In genomic region chr15:43728053-43728725, GRCh38 we compare ENCODE assay signal across 8 cellular contexts. TPM values are rescaled to one million over a fixed set of nuclear protein-coding genes. Genes with fewer than 3 reads are reported as not detected.
A peak's percentile ranks its signal among the peaks of the same experiment; 100 is the strongest.
DNase-seq lines count a peak whose midpoint lies in the region; TF ChIP-seq lines count a peak whose summit lies in the region.
"Not testable (repeated sequence)": the region's sequence is repeated elsewhere in the genome, so short reads cannot be mapped to it uniquely, and the experiment has no call there.
"Had no signal": no experiment of that assay in that cellular context is flagged by ENCODE, and none has a peak within 500 bp of the region (broad histone marks: within the 10 kb centered on the region; RNA-seq: fewer than 3 reads in every experiment).

No MANE protein-coding gene starts in this region.

- not testable (repeated sequence) for TF ChIP-seq CTCF in BJ (IDR thresholded peaks at IDR 0.05; ENCODE audit: insufficient read depth, low read depth, low read length); ascending aorta (IDR thresholded peaks at IDR 0.05); fibroblast of the aortic adventitia (IDR thresholded peaks at IDR 0.05; ENCODE audit: insufficient read depth, low read length)

- H3K27ac ChIP-seq in GM23248 (0 out of 2 replicates have a peak overlapping the region, but pooled peaks have one; percentile 2), ascending aorta (peak overlapping the region; percentile 71 to 78)

- intact Hi-C loops in ascending aorta (cut with DNase I), result not testable (repeated sequence)

- H4K20me1 ChIP-seq in GM23248 (ENCODE audit: insufficient read depth), result not testable (repeated sequence)

- not testable (repeated sequence) for H3K79me2 ChIP-seq in GM23248 (ENCODE audit: insufficient read depth)

- H3K36me3 ChIP-seq in BJ (ENCODE audit: control insufficient read depth, insufficient read depth, low read length); GM23248 (ENCODE audit: low read depth); ascending aorta: not testable (repeated sequence)

- H3K27me3 ChIP-seq in BJ (ENCODE audit: control insufficient read depth, insufficient read depth, low read length); GM23248 (replicated peaks; ENCODE audit: insufficient read depth); ascending aorta: not testable (repeated sequence)

- DNase-seq in BJ (ENCODE audit: low read depth) (peak; percentile 27), GM23248 (peak; percentile 72), M059J (ENCODE audit: low read depth) (peak; percentile 36), dedifferentiated amniotic fluid mesenchymal stem cell (ENCODE audit: extremely low spot score) (peak; percentile 52), fibroblast of the aortic adventitia (ENCODE audit: low read depth) (peak; percentile 64), superior temporal gyrus (ENCODE audit: extremely low spot score) (peak; percentile 54)
- not testable (repeated sequence) for DNase-seq in ascending aorta (ENCODE audit: low spot score in 2 of 2)

- not testable (repeated sequence) for H3K9ac ChIP-seq in GM23248

- POLR2A ChIA-PET in BJ (lab: Charles Lee), result not testable (repeated sequence)

- peaks cover 12% of the 10 kb centered on the region; the same call in 1 of the 2 replicates for H3F3A ChIP-seq in GM23248 (ENCODE audit: insufficient read depth)

- H3K4me3 ChIP-seq in BJ (ENCODE audit: low read depth, low read length); GM23248; ascending aorta; fibroblast of the aortic adventitia (ENCODE audit: low read depth, low read length): not testable (repeated sequence)

- peaks cover 12% of the 10 kb centered on the region; the same call in 1 of the 2 replicates for H3K4me1 ChIP-seq in GM23248 (ENCODE audit: insufficient read depth)
- H3K4me1 ChIP-seq in ascending aorta, result not testable (repeated sequence)

- H2AFZ ChIP-seq in GM23248, result not testable (repeated sequence)

- in situ Hi-C loops in GM23248 (cut with MboI), result not testable (repeated sequence)

- H3K9me3 ChIP-seq in GM23248 (ENCODE audit: low read depth); ascending aorta: not testable (repeated sequence)

- CTCF ChIA-PET in BJ (lab: Yijun Ruan, JAX), result not testable (repeated sequence)

- H3K4me2 ChIP-seq in GM23248 (ENCODE audit: unreplicated experiment), result peak overlapping the region; percentile 42

- H3K9me2 ChIP-seq in GM23248 (ENCODE audit: insufficient read depth), result not testable (repeated sequence)

- WGBS in GM23248 (ENCODE audit: low coverage in 1 of 2, low lambda C conversion rate in 2 of 2, missing lambda C conversion rate in 2 of 2), 2 experiments, result 0% methylated on average over 1 of the region's 1 CpG

RNA-seq across cellular contexts. Expression of gene PDIA3, which starts 18.0 kb away (rescaled TPM):
- polyA plus RNA-seq in BJ (2011; rRNA removed), result 199 and 425 TPM in 2 replicates
- 17.3 and 35.9 TPM in 2 replicates for polyA minus RNA-seq in BJ (2011; rRNA and poly(A)+ RNA removed)
- 215 and 224 TPM in 2 replicates for total RNA-seq in GM23248 (2014; rRNA removed; shearing (Covaris generic))
- polyA plus RNA-seq in GM23248 (2016; fragmentation: Nextera tagmentation; extraction: Ambion mirVana), result 1,087 and 1,111 TPM in 2 replicates
- 228 and 341 TPM in 2 replicates for total RNA-seq in M059J (2014; rRNA removed; shearing (Covaris generic))
- total RNA-seq in ascending aorta, result 89.1 TPM
- 172 and 180 TPM in 2 replicates for total RNA-seq in fibroblast of the aortic adventitia (ENCODE audit: low replicate concordance)

RNA-seq across cellular contexts. Expression of gene CKMT1A, which starts 34.5 kb away (rescaled TPM):
- polyA plus RNA-seq in BJ (2011; rRNA removed) (0.17 TPM in 1 of 2 replicates, not detected in the other), GM23248 (2016; fragmentation: Nextera tagmentation; extraction: Ambion mirVana) (not detected in 2 replicates)
- not detected in 2 replicates for polyA minus RNA-seq in BJ (2011; rRNA and poly(A)+ RNA removed)
- not detected in 2 replicates for total RNA-seq in GM23248 (2014; rRNA removed; shearing (Covaris generic))
- total RNA-seq in M059J (2014; rRNA removed; shearing (Covaris generic)), result not detected in 2 replicates
- total RNA-seq in ascending aorta (not detected), fibroblast of the aortic adventitia (ENCODE audit: low replicate concordance) (not detected in 2 replicates)
- total RNA-seq: CD8-positive, alpha-beta T cell had no signal

RNA-seq across cellular contexts. Expression of gene ELL3, which starts 48.6 kb away (rescaled TPM):
- polyA plus RNA-seq in BJ (2011; rRNA removed) (1.2 and 2.0 TPM in 2 replicates), GM23248 (2016; fragmentation: Nextera tagmentation; extraction: Ambion mirVana) (1.4 and 1.5 TPM in 2 replicates)
- 2.8 and 3.0 TPM in 2 replicates for polyA minus RNA-seq in BJ (2011; rRNA and poly(A)+ RNA removed)
- 5.2 and 6.4 TPM in 2 replicates for total RNA-seq in GM23248 (2014; rRNA removed; shearing (Covaris generic))
- 0.86 and 2.4 TPM in 2 replicates for total RNA-seq in M059J (2014; rRNA removed; shearing (Covaris generic))
- total RNA-seq in ascending aorta (39.5 TPM), fibroblast of the aortic adventitia (ENCODE audit: low replicate concordance) (2.1 and 4.9 TPM in 2 replicates)
